In the genomic region with DNA sequence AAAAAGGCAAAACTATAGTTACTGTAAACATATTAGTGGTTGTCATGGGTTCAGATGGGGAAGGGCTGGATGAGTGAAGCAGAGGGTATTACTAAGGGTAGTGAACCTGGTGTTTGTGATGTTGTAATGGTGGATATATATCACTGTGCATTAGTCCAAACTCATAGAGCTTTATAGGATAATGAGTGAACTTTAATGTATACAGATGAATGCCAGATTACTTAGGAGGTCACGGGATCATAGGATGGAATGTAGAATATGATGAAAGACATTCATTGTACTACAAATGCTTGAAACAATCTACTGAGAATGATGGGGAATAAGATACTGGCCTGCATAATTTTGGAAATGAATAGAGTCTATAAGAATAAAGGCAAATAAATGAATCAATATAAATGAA, we compare ENCODE assay signal across 22 cellular contexts.
"Had no signal": no experiment of that assay in that cellular context is flagged by ENCODE, and none has a peak within 500 bp of the region (broad histone marks: within the 10 kb centered on the region; RNA-seq: fewer than 3 reads in every experiment).

No MANE protein-coding gene starts in this region.

- H3K27ac Mint-ChIP-seq: activated CD4-positive, alpha-beta T cell treated with anti-CD3 and anti-CD28 coated beads for 36 hours; activated naive CD8-positive, alpha-beta T cell; naive thymus-derived CD4-positive, alpha-beta T cell; stimulated activated effector memory CD8-positive, alpha-beta T cell treated with anti-CD3 and anti-CD28 coated beads, Interleukin-12 subunit alpha, Interleukin-12 subunit beta, amount 100 ng/mL, for 72 hours had no signal

- H3K4me1 Mint-ChIP-seq: activated CD4-positive, alpha-beta T cell treated with anti-CD3 and anti-CD28 coated beads for 36 hours; naive thymus-derived CD4-positive, alpha-beta T cell; stimulated activated effector memory CD8-positive, alpha-beta T cell treated with anti-CD3 and anti-CD28 coated beads, Interleukin-12 subunit alpha, Interleukin-12 subunit beta, amount 100 ng/mL, for 72 hours had no signal

- H3K9me3 Mint-ChIP-seq: endodermal cell had no signal

- H3K9me3 ChIP-seq: left lung, ovary, thoracic aorta, upper lobe of right lung had no signal

- H3K4me1 ChIP-seq: left lung, upper lobe of right lung had no signal

- DNase-seq: activated CD4-positive, alpha-beta T cell treated with anti-CD3 and anti-CD28 coated beads for 36 hours; activated CD4-positive, alpha-beta T cell treated with anti-CD3 and anti-CD28 coated beads, Interleukin-2, amount 50 U/mL, for 48 hours; activated T-cell treated with anti-CD3 and anti-CD28 coated beads for 4 hours; amygdala; dorsolateral prefrontal cortex; endodermal cell; hypothalamus; left lung; mammary epithelial cell; naive thymus-derived CD4-positive, alpha-beta T cell; ovary; right lobe of liver; stimulated activated CD4-positive, alpha-beta T cell treated with anti-CD3 and anti-CD28 coated beads, Interleukin-4, amount 100 ng/mL, for 24 hours; SW 1271; T-helper 2 cell; upper lobe of right lung; WERI-Rb-1 had no signal

- H3K27me3 Mint-ChIP-seq: activated CD4-positive, alpha-beta T cell treated with anti-CD3 and anti-CD28 coated beads for 36 hours; activated naive CD8-positive, alpha-beta T cell; naive thymus-derived CD4-positive, alpha-beta T cell had no signal

- H3K4me3 Mint-ChIP-seq: activated CD4-positive, alpha-beta T cell treated with anti-CD3 and anti-CD28 coated beads for 36 hours; activated naive CD8-positive, alpha-beta T cell; endodermal cell; naive thymus-derived CD4-positive, alpha-beta T cell; stimulated activated effector memory CD8-positive, alpha-beta T cell treated with anti-CD3 and anti-CD28 coated beads, Interleukin-12 subunit alpha, Interleukin-12 subunit beta, amount 100 ng/mL, for 72 hours had no signal

- H3K27me3 ChIP-seq: dorsolateral prefrontal cortex, left lung, ovary, right lobe of liver, upper lobe of right lung had no signal

- H3K4me3 ChIP-seq: dorsolateral prefrontal cortex, left lung, ovary, right lobe of liver, smooth muscle cell, thoracic aorta, upper lobe of right lung had no signal

- H3K4me2 ChIP-seq: smooth muscle cell had no signal

- H3K36me3 Mint-ChIP-seq: activated naive CD8-positive, alpha-beta T cell; naive thymus-derived CD4-positive, alpha-beta T cell; stimulated activated effector memory CD8-positive, alpha-beta T cell treated with anti-CD3 and anti-CD28 coated beads, Interleukin-12 subunit alpha, Interleukin-12 subunit beta, amount 100 ng/mL, for 72 hours had no signal

- H3K27ac ChIP-seq: dorsolateral prefrontal cortex, epithelial cell of prostate, left lung, ovary, right lobe of liver, thoracic aorta, upper lobe of right lung, WERI-Rb-1 had no signal

- ATAC-seq: activated CD4-positive, alpha-beta T cell treated with anti-CD3 and anti-CD28 coated beads for 36 hours; left lung; naive thymus-derived CD4-positive, alpha-beta T cell; right lobe of liver; stimulated activated effector memory CD8-positive, alpha-beta T cell treated with anti-CD3 and anti-CD28 coated beads, Interleukin-12 subunit alpha, Interleukin-12 subunit beta, amount 100 ng/mL, for 72 hours; upper lobe of right lung had no signal

- H3K36me3 ChIP-seq: left lung, ovary, right lobe of liver, thoracic aorta, upper lobe of right lung, WERI-Rb-1 had no signal
